7 cellular contexts compared by ENCODE assay signal in genomic region chr6:169292340-169293124, GRCh38. TPM values are rescaled to one million over a fixed set of nuclear protein-coding genes. Genes with fewer than 3 reads are reported as not detected.
DNase-seq lines count a peak whose midpoint lies in the region; ATAC-seq and TF ChIP-seq lines count a peak whose summit lies in the region.

No MANE protein-coding gene starts in this region.

- DNase-seq in HCT116 (ENCODE audit: low read depth, low spot score) (peak; percentile 90), RWPE2 (ENCODE audit: low spot score) (peak; percentile 72), foreskin fibroblast (peak; percentile 96 to 97), suprapubic skin (ENCODE audit: low spot score in 2 of 2) (peak; percentile 85 to 86), NCI-H1930 (lab: John Stamatoyannopoulos, UW) (no peak), DMS 273 treated with DMSO at 0.1 percent for 48 hours (lab: John Stamatoyannopoulos, UW) (no peak)
- no peak for DNase-seq in activated CD8-positive, alpha-beta memory T cell treated with anti-CD3 and anti-CD28 coated beads for 24 hours

- 0 out of 2 replicates have a peak overlapping the region, but pooled peaks have one; percentile 10 for H3K9ac ChIP-seq in HCT116 (ENCODE audit: low read length)

- no peak; the same call in 1 of the 2 replicates for TF ChIP-seq RAD21 in HCT116 (IDR thresholded peaks at IDR 0.05; ENCODE audit: low read depth)

- H2AFZ ChIP-seq in HCT116 (ENCODE audit: low read depth, low read length, poor library complexity, severe bottlenecking) = peak overlapping the region; percentile 25

- POLR2A ChIA-PET in HCT116 (lab: Charles Lee) = interaction anchor here (0.9 to 1.5 kb wide), 2 partner anchors 10 to 18 kb away, joined by 3 read pairs; no protein-coding TSS in a partner anchor

- intact Hi-C loops in HCT116 (cut with micrococcal nuclease) = no loop called here

- H4K20me1 ChIP-seq in HCT116 (ENCODE audit: insufficient read depth) = no peaks in the 10 kb centered on the region

- ATAC-seq in HCT116 (peak; percentile 71), RWPE2 (ENCODE audit: low read depth) (peak; percentile 80)

- CTCF ChIA-PET in HCT116 (lab: Charles Lee) = no interaction called here

- H3K27ac ChIP-seq in HCT116 (ENCODE audit: low read depth, low read length) (peak overlapping the region; percentile 84), RWPE2 (ENCODE audit: poor library complexity, severe bottlenecking) (peak overlapping the region; percentile 77), suprapubic skin (peak overlapping the region; percentile 75)

- H3K4me3 ChIP-seq in HCT116 (replicated peaks in 1 of 2; ENCODE audit: low read depth in 1 of 2, low read length in 2 of 2) = peak overlapping the region in 1 of 2 experiments; percentile 44; a peak in 2 of 4 replicates
- H3K4me3 ChIP-seq in RWPE2 (ENCODE audit: severe bottlenecking) = no peak overlapping the region
- no peak overlapping the region for H3K4me3 ChIP-seq in foreskin fibroblast (ENCODE audit: low read depth in 1 of 2, low read length in 2 of 2)
- no peak overlapping the region for H3K4me3 ChIP-seq in suprapubic skin

- no peaks in the 10 kb centered on the region for H3K9me2 ChIP-seq in HCT116 (ENCODE audit: insufficient read depth)

- TF ChIP-seq POLR2A in HCT116 (IDR thresholded peaks at IDR 0.05; ENCODE audit: borderline replicate concordance, extremely low read depth, insufficient read depth, insufficient read length) (no peak), suprapubic skin (IDR thresholded peaks at IDR 0.05) (no peak)

- H3K4me2 ChIP-seq in HCT116 (ENCODE audit: low read length) = peak overlapping the region; percentile 77

- H3K4me1 ChIP-seq in HCT116 (ENCODE audit: control insufficient read depth in 1 of 2, insufficient read depth in 2 of 2, low read length in 2 of 2) (peaks cover 43 to 51% of the 10 kb centered on the region in 2 experiments), RWPE2 (ENCODE audit: insufficient read depth, poor library complexity, severe bottlenecking) (peaks cover 49% of the 10 kb centered on the region), suprapubic skin (peaks cover 45% of the 10 kb centered on the region)

- H3K9me3 ChIP-seq in HCT116 (ENCODE audit: control insufficient read depth in 1 of 2, insufficient read depth in 1 of 2, low read depth in 1 of 2, low read length in 2 of 2) (no peaks in the 10 kb centered on the region; a peak in 1 of 4 replicates), RWPE2 (ENCODE audit: severe bottlenecking) (no peaks in the 10 kb centered on the region), suprapubic skin (no peaks in the 10 kb centered on the region)

- TF ChIP-seq CTCF in HCT116 (IDR thresholded peaks at IDR 0.05 in 2 of 3, conservative IDR thresholded peaks at IDR 0.05 in 1 of 3; ENCODE audit: borderline replicate concordance in 1 of 3, insufficient read depth in 1 of 3, low read depth in 2 of 3, low read length in 2 of 3) (no peak), RWPE2 (IDR thresholded peaks at IDR 0.05; ENCODE audit: poor library complexity, severe bottlenecking) (no peak), foreskin fibroblast (IDR thresholded peaks at IDR 0.05; ENCODE audit: low read depth, low read length) (no peak), suprapubic skin (IDR thresholded peaks at IDR 0.05) (no peak)

- BruUV-seq in HCT116 (replicated peaks; lab: Mats Ljungman, UMichigan) = TSS peak; percentile 86

- no peak for TF ChIP-seq EP300 in suprapubic skin (IDR thresholded peaks at IDR 0.05)

- H3K27me3 ChIP-seq in HCT116 (ENCODE audit: insufficient read depth, low read length) (no peaks in the 10 kb centered on the region), RWPE2 (ENCODE audit: insufficient read depth, poor library complexity, severe bottlenecking) (no peaks in the 10 kb centered on the region), suprapubic skin (no peaks in the 10 kb centered on the region)

- whole genome bisulfite sequencing in suprapubic skin = 46% methylated on average over 8 of the region's 11 CpGs

- H3K79me2 ChIP-seq in HCT116 (ENCODE audit: insufficient read depth, low read length) = no peaks in the 10 kb centered on the region

- H3K36me3 ChIP-seq in HCT116 (ENCODE audit: control insufficient read depth in 1 of 2, insufficient read depth in 2 of 2, low read length in 2 of 2) (0 out of 4 replicates have a peak, but pooled peaks cover 0 to 2% of the 10 kb centered on the region in 2 experiments), RWPE2 (ENCODE audit: low read depth) (no peaks in the 10 kb centered on the region), suprapubic skin (no peaks in the 10 kb centered on the region)

- RAD21 ChIA-PET in HCT116 (lab: Charles Lee; ENCODE audit: low non-redundant PET in 1 of 2, low total read pairs in 2 of 2, uncharacterized antibody in 2 of 2, unreplicated experiment in 2 of 2) = interaction anchor here in 1 of 2 experiments (0.9 kb wide), 1 partner anchor 157 kb away, joined by 3 read pairs; no protein-coding TSS in a partner anchor

TF ChIP-seq in HCT116, 20 proteins besides CTCF, POLR2A, EP300 and RAD21 (continues in another document):
- TF ChIP-seq FOSL1 (IDR thresholded peaks at IDR 0.05; ENCODE audit: low read depth) (peak; percentile 96), CEBPB (IDR thresholded peaks at IDR 0.05; ENCODE audit: low read depth) (peak; percentile 100), JUND (IDR thresholded peaks at IDR 0.05) (peak; percentile 98), ELF1 (IDR thresholded peaks at IDR 0.05; ENCODE audit: borderline replicate concordance, low read depth) (no peak), ZFX (IDR thresholded peaks at IDR 0.05) (no peak), SRF (IDR thresholded peaks at IDR 0.05; ENCODE audit: low read depth) (0 out of 2 replicates have a peak, but pooled peaks have one; percentile 40), ZNF274 (IDR thresholded peaks at IDR 0.05; ENCODE audit: low read depth, low read length) (no peak), YY1 (IDR thresholded peaks at IDR 0.05; ENCODE audit: extremely low read depth, insufficient replicate concordance, low read depth, low read length) (no peak), REST (IDR thresholded peaks at IDR 0.05; ENCODE audit: low read depth) (no peak), ATF3 (IDR thresholded peaks at IDR 0.05) (peak; percentile 84), SP1 (IDR thresholded peaks at IDR 0.05; ENCODE audit: low read depth) (peak; percentile 98), ZBTB33 (IDR thresholded peaks at IDR 0.05; ENCODE audit: extremely low read depth, insufficient replicate concordance, low read length) (peak; percentile 85), POLR2AphosphoS5 (IDR thresholded peaks at IDR 0.05; ENCODE audit: low read depth, low read length) (peak; percentile 58), EZH2 (IDR thresholded peaks at IDR 0.05) (no peak), SIN3A (IDR thresholded peaks at IDR 0.05; ENCODE audit: low read depth) (peak; percentile 73; the same call in 1 of the 2 replicates), EGR1 (IDR thresholded peaks at IDR 0.05; ENCODE audit: low read depth) (peak; percentile 58; the same call in 1 of the 2 replicates), TCF7L2 (IDR thresholded peaks at IDR 0.05; ENCODE audit: borderline replicate concordance, extremely low read depth, insufficient read depth, insufficient read length) (peak; percentile 97), EZH2phosphoT487 (IDR thresholded peaks at IDR 0.05; ENCODE audit: borderline replicate concordance) (no peak)

RNA-seq across cellular contexts. Expression of gene THBS2, which starts 38.9 kb away (rescaled TPM):
- total RNA-seq in HCT116 (2021; ENCODE audit: unreplicated experiment) (0.39 TPM), suprapubic skin (100 to 1,000 TPM in 2 of 4 donors, 10 to 100 TPM in 2; 80.9 to 149 (median 107) TPM)
- 0.24 and 0.25 TPM in 2 replicates for polyA plus RNA-seq in HCT116 (2012)

Comparison
In these comparisons a context has a peak if more than half of its experiments do, and no peak if none do; other contexts are left out.
1. DNase-seq: peak in HCT116 (single experiment), RWPE2 (single experiment), foreskin fibroblast (2 of 2) and suprapubic skin (2 of 2); none in NCI-H1930 (0 of 2), activated CD8-positive, alpha-beta memory T cell treated with anti-CD3 and anti-CD28 coated beads for 24 hours (single experiment) and DMS 273 treated with DMSO at 0.1 percent for 48 hours (single experiment).
2. RNA of gene THBS2, which starts 38.9 kb away (total RNA-seq): 80.9 to 149 TPM in suprapubic skin; 0.39 TPM in HCT116 (single experiment); every median in the first group is over 10 times any median in the second.
3. Peak in every context shown above with its lines, with median percentiles within 50 percentile points of each other: H3K27ac ChIP-seq.